In the genomic region with DNA sequence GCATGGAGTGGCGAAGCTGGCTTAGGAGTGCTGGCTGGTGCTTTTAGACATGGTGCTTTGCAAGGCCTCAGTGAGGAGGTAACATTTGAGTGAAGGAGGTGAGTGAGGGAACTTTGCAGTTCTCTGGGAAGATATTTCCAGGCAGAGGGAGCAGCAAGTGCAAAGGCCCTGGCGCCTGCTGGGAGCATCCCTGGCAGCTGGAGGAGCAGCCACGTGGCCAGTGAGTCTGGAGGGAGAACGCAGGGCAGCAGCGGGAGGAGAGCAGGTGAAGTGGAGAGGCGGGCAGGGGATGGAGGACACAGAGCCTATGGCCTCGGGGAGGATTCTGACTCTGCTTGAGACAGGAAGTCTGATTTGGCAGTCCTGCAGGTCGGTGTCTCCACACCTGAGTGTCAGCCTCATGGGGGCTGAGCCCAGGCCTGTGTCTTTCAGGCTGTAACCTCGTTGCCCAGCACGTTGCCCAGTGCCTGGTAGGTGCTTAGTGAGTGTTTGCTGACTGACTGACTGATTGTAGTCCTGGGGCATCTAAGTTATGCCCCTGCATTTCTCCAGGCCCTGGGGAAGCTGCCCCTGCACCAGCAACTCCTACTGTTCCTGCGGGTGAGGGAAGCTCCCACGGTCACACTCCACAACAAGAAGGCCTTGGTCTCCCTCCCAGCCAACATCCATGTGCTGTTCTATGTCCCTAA, we compare ENCODE assay signal across 31 cellular contexts. TPM values are rescaled to one million over a fixed set of nuclear protein-coding genes. Genes with fewer than 3 reads are reported as not detected.
"Had no signal": no experiment of that assay in that cellular context is flagged by ENCODE, and none has a peak within 500 bp of the region (broad histone marks: within the 10 kb centered on the region; RNA-seq: fewer than 3 reads in every experiment).

No MANE protein-coding gene starts in this region.

- H3K36me3 ChIP-seq: colonic mucosa, gastrocnemius medialis, heart left ventricle, ovary, suprapubic skin, transverse colon, upper lobe of right lung, uterus had no signal

- H3K9me3 Mint-ChIP-seq: dendritic cell treated with granulocyte-macrophage colony-stimulating factor and Interleukin-4, amounts not matched to agents 40 ng/mL and 50 ng/mL, for 4 days; endodermal cell; memory B cell; nephron; stimulated activated naive CD8-positive, alpha-beta T cell treated with anti-CD3 and anti-CD28 coated beads, Interleukin-15, amount 100 ng/mL, for 72 hours had no signal

- H3K36me3 Mint-ChIP-seq: memory B cell had no signal

- ATAC-seq: esophagus mucosa; gastrocnemius medialis; heart left ventricle; left lobe of liver; psoas muscle; right cardiac atrium; stimulated activated naive CD8-positive, alpha-beta T cell treated with anti-CD3 and anti-CD28 coated beads, Interleukin-15, amount 100 ng/mL, for 72 hours; upper lobe of right lung had no signal

- H3K4me1 Mint-ChIP-seq: stimulated activated naive CD8-positive, alpha-beta T cell treated with anti-CD3 and anti-CD28 coated beads, Interleukin-15, amount 100 ng/mL, for 72 hours had no signal

- H3K9me3 ChIP-seq: colonic mucosa, gastrocnemius medialis, heart left ventricle, ovary, psoas muscle, suprapubic skin, transverse colon, upper lobe of right lung, uterus had no signal

- H3K79me2 ChIP-seq: hepatocyte had no signal

- H3K27ac ChIP-seq: colonic mucosa, epithelial cell of prostate, gastrocnemius medialis, heart left ventricle, hepatocyte, ovary, psoas muscle, skin epidermis, suprapubic skin, transverse colon, upper lobe of right lung, uterus had no signal

- H2AFZ ChIP-seq: hepatocyte had no signal

- H3K4me2 ChIP-seq: hepatocyte had no signal

- DNase-seq: colonic mucosa; effector CD8-positive, alpha-beta T cell; endodermal cell; foreskin fibroblast; gastrocnemius medialis; heart left ventricle; kidney; occipital lobe; ovary; psoas muscle; right cardiac atrium; stimulated activated CD4-positive, alpha-beta T cell treated with anti-CD3 and anti-CD28 coated beads, Interleukin-15, amount 100 ng/mL, for 24 hours; stimulated activated CD4-positive, alpha-beta T cell treated with anti-CD3 and anti-CD28 coated beads, Interleukin-2, amount 100 ng/mL, for 48 hours; stimulated activated naive CD4-positive, alpha-beta T cell; stimulated activated naive CD8-positive, alpha-beta T cell treated with anti-CD3 and anti-CD28 coated beads, Interleukin-15, amount 100 ng/mL, for 72 hours; transverse colon; uterus had no signal

- H3K4me3 Mint-ChIP-seq: dendritic cell treated with granulocyte-macrophage colony-stimulating factor and Interleukin-4, amounts not matched to agents 40 ng/mL and 50 ng/mL, for 4 days; endodermal cell; memory B cell; nephron; stimulated activated naive CD8-positive, alpha-beta T cell treated with anti-CD3 and anti-CD28 coated beads, Interleukin-15, amount 100 ng/mL, for 72 hours had no signal

- H3K4me1 ChIP-seq: colonic mucosa, gastrocnemius medialis, heart left ventricle, psoas muscle, suprapubic skin, transverse colon, upper lobe of right lung, uterus had no signal

- H3K27ac Mint-ChIP-seq: dendritic cell treated with granulocyte-macrophage colony-stimulating factor and Interleukin-4, amounts not matched to agents 40 ng/mL and 50 ng/mL, for 4 days; endodermal cell; memory B cell; nephron had no signal

- H3K27me3 ChIP-seq: colonic mucosa, ovary, transverse colon, upper lobe of right lung, uterus had no signal

- H3K4me3 ChIP-seq: colonic mucosa, gastrocnemius medialis, heart left ventricle, hepatocyte, lung, ovary, psoas muscle, skin epidermis, suprapubic skin, transverse colon, upper lobe of right lung, uterus had no signal

- H3K27me3 Mint-ChIP-seq: memory B cell; stimulated activated naive CD8-positive, alpha-beta T cell treated with anti-CD3 and anti-CD28 coated beads, Interleukin-15, amount 100 ng/mL, for 72 hours had no signal

RNA-seq across cellular contexts. Expression of gene BPIFB4, which starts 11.0 kb away (rescaled TPM):
- total RNA-seq: colonic mucosa, esophagus mucosa, gastrocnemius medialis, heart left ventricle, hepatocyte, kidney, left lobe of liver, liver, lung, mononuclear cell, occipital lobe, ovary, psoas muscle, renal cortical epithelial cell, suprapubic skin, transverse colon, upper lobe of right lung, uterus had no signal
- polyA plus RNA-seq: heart left ventricle, hepatocyte, ovary, psoas muscle, right cardiac atrium had no signal

RNA-seq across cellular contexts. Expression of gene BPIFB3, which starts 14.7 kb away (rescaled TPM):
- total RNA-seq: colonic mucosa, endodermal cell, esophagus mucosa, gastrocnemius medialis, heart left ventricle, hepatocyte, kidney, left lobe of liver, liver, lung, mononuclear cell, occipital lobe, psoas muscle, renal cortical epithelial cell, right cardiac atrium, suprapubic skin, transverse colon, upper lobe of right lung, uterus had no signal
- polyA plus RNA-seq: heart left ventricle, hepatocyte, liver, lung, ovary, psoas muscle, right cardiac atrium had no signal

RNA-seq across cellular contexts. Expression of gene BPIFB6, which starts 36.9 kb away (rescaled TPM):
- total RNA-seq: colonic mucosa, endodermal cell, esophagus mucosa, gastrocnemius medialis, heart left ventricle, hepatocyte, kidney, left lobe of liver, liver, lung, mononuclear cell, occipital lobe, ovary, psoas muscle, renal cortical epithelial cell, right cardiac atrium, suprapubic skin, transverse colon, upper lobe of right lung, uterus had no signal
- polyA plus RNA-seq: heart left ventricle, hepatocyte, liver, lung, ovary, psoas muscle, right cardiac atrium had no signal
